23 cellular contexts compared by ENCODE assay signal in genomic region chr9:73260506-73260905, GRCh38.
A peak's percentile ranks its signal among the peaks of the same experiment; 100 is the strongest.
DNase-seq lines count a peak whose midpoint lies in the region; ATAC-seq, FAIRE-seq and TF ChIP-seq lines count a peak whose summit lies in the region.
"Had no signal": no experiment of that assay in that cellular context is flagged by ENCODE, and none has a peak within 500 bp of the region (broad histone marks: within the 10 kb centered on the region; RNA-seq: fewer than 3 reads in every experiment).

No MANE protein-coding gene starts in this region.

- TF ChIP-seq POLR2A in H54 (IDR thresholded peaks at IDR 0.05; ENCODE audit: low read depth, low read length) = no peak

- intact Hi-C loops in Right ventricle myocardium superior (cut with DNase I) = no loop called here

- no peak for DNase-seq in H54 (ENCODE audit: insufficient read length, low spot score)
- DNase-seq in choroid plexus epithelial cell (ENCODE audit: low read depth) = peak; percentile 20
- peak; percentile 66 for DNase-seq in iris pigment epithelial cell (ENCODE audit: low read depth)
- DNase-seq in MV-4-11 (lab: John Stamatoyannopoulos, UW) = no peak
- no peak for DNase-seq in activated CD4-positive, alpha-beta T cell treated with anti-CD3 and anti-CD28 coated beads for 4 hours
- DNase-seq in Right ventricle myocardium superior = no peak
- DNase-seq: 8988T; ACHN; AML-193; BE2C; CD4-positive, alpha-beta T cell; CD8-positive, alpha-beta memory T cell; DND-41; GM23248; H9 had no signal

- no peak overlapping the region for H3K4me3 ChIP-seq in choroid plexus epithelial cell (ENCODE audit: low read depth, low read length)
- H3K4me3 ChIP-seq: A549; BLaER1 treated with 17β-estradiol and CSF1 and Interleukin-3, amounts not matched to agents 10 nM and 100 nM; GM23248 had no signal

- TF ChIP-seq CTCF in choroid plexus epithelial cell (conservative IDR thresholded peaks at IDR 0.05; ENCODE audit: low read depth, low read length) = no peak

- ATAC-seq in Right ventricle myocardium superior (ENCODE audit: poor library complexity) (no peak), GM19023 (IDR thresholded peaks at IDR 0.05; ENCODE audit: unreplicated experiment) (no peak)
- ATAC-seq: A549, HCT116 had no signal

- peak; percentile 33 for FAIRE-seq in H54 (lab: Jason Lieb, UNC)
- FAIRE-seq: A549, G401.6, GM12892, GM19239, H1 had no signal

Comparison
In these comparisons a context has a peak if more than half of its experiments do, and no peak if none do; other contexts are left out.
1. DNase-seq: peak in choroid plexus epithelial cell (single experiment) and iris pigment epithelial cell (single experiment); none in H54 (single experiment), MV-4-11 (single experiment), activated CD4-positive, alpha-beta T cell treated with anti-CD3 and anti-CD28 coated beads for 4 hours (0 of 2) and Right ventricle myocardium superior (single experiment).